In genomic region chr1:157961805-157962762, GRCh38 we compare ENCODE assay signal across 10 cellular contexts. TPM values are rescaled to one million over a fixed set of nuclear protein-coding genes. Genes with fewer than 3 reads are reported as not detected.
A peak's percentile ranks its signal among the peaks of the same experiment; 100 is the strongest.
DNase-seq lines count a peak whose midpoint lies in the region; ATAC-seq and TF ChIP-seq lines count a peak whose summit lies in the region.
"Had no signal": no experiment of that assay in that cellular context is flagged by ENCODE, and none has a peak within 500 bp of the region (broad histone marks: within the 10 kb centered on the region; RNA-seq: fewer than 3 reads in every experiment).

No MANE protein-coding gene starts in this region.

- ATAC-seq in HCT116 (peak; percentile 43), HG03521 (IDR thresholded peaks at IDR 0.05; ENCODE audit: unreplicated experiment) (no peak)

- no peak overlapping the region for H3K4me3 ChIP-seq in HCT116 (replicated peaks in 1 of 2; ENCODE audit: low read depth in 1 of 2, low read length in 2 of 2)
- H3K4me3 ChIP-seq in left ventricle myocardium inferior: no peak overlapping the region
- no peak overlapping the region for H3K4me3 ChIP-seq in suprapubic skin

- H4K20me1 ChIP-seq in HCT116 (ENCODE audit: insufficient read depth): no peaks in the 10 kb centered on the region

- no peak for TF ChIP-seq RAD21 in HCT116 (IDR thresholded peaks at IDR 0.05; ENCODE audit: low read depth)

- no peak overlapping the region for H3K9ac ChIP-seq in HCT116 (ENCODE audit: low read length)

- RAD21 ChIA-PET in HCT116 (lab: Charles Lee; ENCODE audit: low non-redundant PET in 1 of 2, low total read pairs in 2 of 2, uncharacterized antibody in 2 of 2, unreplicated experiment in 2 of 2): interaction anchor here (1.6 to 3.2 kb wide), 4 partner anchors 84 to 162 kb away, joined by 3 to 18 read pairs (median 14); no protein-coding TSS in a partner anchor

- peaks cover 0 to 10% of the 10 kb centered on the region in 2 experiments; a peak in 2 of 4 replicates for H3K4me1 ChIP-seq in HCT116 (ENCODE audit: control insufficient read depth in 1 of 2, insufficient read depth in 2 of 2, low read length in 2 of 2)
- H3K4me1 ChIP-seq in left ventricle myocardium inferior: peaks cover 3% of the 10 kb centered on the region
- H3K4me1 ChIP-seq in suprapubic skin: peaks cover 4% of the 10 kb centered on the region

- H3K9me2 ChIP-seq in HCT116 (ENCODE audit: insufficient read depth): no peaks in the 10 kb centered on the region

- intact Hi-C loops in HCT116 (cut with micrococcal nuclease): loop anchor here (5.0 to 10.0 kb wide), 2 partner anchors 1035 to 1113 kb away; partner anchors contain the start of gene AIM2
- intact Hi-C loops in left ventricle myocardium inferior (cut with micrococcal nuclease): no loop called here

- BruUV-seq in HCT116 (replicated peaks; lab: Mats Ljungman, UMichigan): no TSS peak

- no peaks in the 10 kb centered on the region for H3K9me3 ChIP-seq in HCT116 (ENCODE audit: control insufficient read depth in 1 of 2, insufficient read depth in 1 of 2, low read depth in 1 of 2, low read length in 2 of 2)
- peaks cover 3% of the 10 kb centered on the region for H3K9me3 ChIP-seq in left ventricle myocardium inferior (replicated peaks)
- no peaks in the 10 kb centered on the region for H3K9me3 ChIP-seq in suprapubic skin
- H3K9me3 ChIP-seq: neutrophil had no signal

- no peaks in the 10 kb centered on the region for H3K79me2 ChIP-seq in HCT116 (ENCODE audit: insufficient read depth, low read length)

- 45% methylated on average over 11 of the region's 11 CpGs for WGBS in suprapubic skin

- DNase-seq in EH (ENCODE audit: low read depth) (peak; percentile 77), HCT116 (ENCODE audit: low read depth, low spot score) (no peak), SW480 (ENCODE audit: low spot score) (peak; percentile 69), kidney tubule cell (ENCODE audit: low spot score) (peak; percentile 93), left ventricle myocardium inferior (no peak), suprapubic skin (ENCODE audit: low spot score in 2 of 2) (no peak), UCSD-AML1 (lab: John Stamatoyannopoulos, UW; ENCODE audit: unreplicated experiment) (no peak)
- DNase-seq: NCI-H748 treated with DMSO at 0.1 percent for 48 hours had no signal

- CTCF ChIA-PET in HCT116 (lab: Charles Lee): interaction anchor here (1.1 to 16.1 kb wide), 9 partner anchors 14 to 242 kb away, joined by 3 to 393 read pairs (median 6); no protein-coding TSS in a partner anchor

- POLR2A ChIA-PET in HCT116 (lab: Charles Lee): interaction anchor here (1.1 to 1.5 kb wide), 2 partner anchors 157 to 162 kb away, joined by 3 to 7 read pairs; no protein-coding TSS in a partner anchor

- H2AFZ ChIP-seq in HCT116 (ENCODE audit: low read depth, low read length, poor library complexity, severe bottlenecking): peak overlapping the region; percentile 33

- TF ChIP-seq EP300 in suprapubic skin (IDR thresholded peaks at IDR 0.05): no peak

- peak overlapping the region; percentile 38; the same call in 1 of the 2 replicates for H3K4me2 ChIP-seq in HCT116 (ENCODE audit: low read length)

- H3K27me3 ChIP-seq in HCT116 (ENCODE audit: insufficient read depth, low read length) (peaks cover 40% of the 10 kb centered on the region), left ventricle myocardium inferior (ENCODE audit: low read depth) (peaks cover 61% of the 10 kb centered on the region), suprapubic skin (peaks cover 3% of the 10 kb centered on the region)

- no peaks in the 10 kb centered on the region for H3K36me3 ChIP-seq in HCT116 (ENCODE audit: control insufficient read depth in 1 of 2, insufficient read depth in 2 of 2, low read length in 2 of 2)
- no peaks in the 10 kb centered on the region for H3K36me3 ChIP-seq in left ventricle myocardium inferior
- H3K36me3 ChIP-seq in suprapubic skin: no peaks in the 10 kb centered on the region
- H3K36me3 ChIP-seq: neutrophil had no signal

- TF ChIP-seq CTCF in HCT116 (IDR thresholded peaks at IDR 0.05 in 2 of 3, conservative IDR thresholded peaks at IDR 0.05 in 1 of 3; ENCODE audit: borderline replicate concordance in 1 of 3, insufficient read depth in 1 of 3, low read depth in 2 of 3, low read length in 2 of 3): no peak
- no peak for TF ChIP-seq CTCF in left ventricle myocardium inferior (IDR thresholded peaks at IDR 0.05; ENCODE audit: borderline replicate concordance)
- no peak for TF ChIP-seq CTCF in suprapubic skin (IDR thresholded peaks at IDR 0.05)

- no peak for TF ChIP-seq POLR2A in HCT116 (IDR thresholded peaks at IDR 0.05; ENCODE audit: borderline replicate concordance, extremely low read depth, insufficient read depth, insufficient read length)
- no peak for TF ChIP-seq POLR2A in suprapubic skin (IDR thresholded peaks at IDR 0.05)

- H3K27ac ChIP-seq in HCT116 (ENCODE audit: low read depth, low read length) (no peak overlapping the region), left ventricle myocardium inferior (replicated peaks) (no peak overlapping the region), suprapubic skin (no peak overlapping the region)
- H3K27ac ChIP-seq: neutrophil had no signal

TF ChIP-seq in HCT116, 20 proteins besides CTCF, POLR2A, EP300 and RAD21:
- TF ChIP-seq POLR2AphosphoS5 (IDR thresholded peaks at IDR 0.05; ENCODE audit: low read depth, low read length) (no peak), FOSL1 (IDR thresholded peaks at IDR 0.05; ENCODE audit: low read depth) (peak; percentile 14; the same call in 1 of the 2 replicates)

RNA-seq across cellular contexts. Expression of gene KIRREL1, which starts 31.4 kb away (rescaled TPM):
- 20.0 TPM for total RNA-seq in HCT116 (2021; ENCODE audit: unreplicated experiment)
- 12.6 and 14.3 TPM in 2 replicates for polyA plus RNA-seq in HCT116 (2012)
- 7.3 TPM for total RNA-seq in left ventricle myocardium inferior
- 10 to 100 TPM; 12.5 to 18.9 (median 15.5) TPM for total RNA-seq in suprapubic skin

Comparison
In these comparisons a context has a peak if more than half of its experiments do, and no peak if none do; other contexts are left out.
1. DNase-seq: peak in EH (single experiment), SW480 (single experiment) and kidney tubule cell (single experiment); none in HCT116 (single experiment), left ventricle myocardium inferior (single experiment), suprapubic skin (0 of 2) and UCSD-AML1 (single experiment).